In the genomic region with DNA sequence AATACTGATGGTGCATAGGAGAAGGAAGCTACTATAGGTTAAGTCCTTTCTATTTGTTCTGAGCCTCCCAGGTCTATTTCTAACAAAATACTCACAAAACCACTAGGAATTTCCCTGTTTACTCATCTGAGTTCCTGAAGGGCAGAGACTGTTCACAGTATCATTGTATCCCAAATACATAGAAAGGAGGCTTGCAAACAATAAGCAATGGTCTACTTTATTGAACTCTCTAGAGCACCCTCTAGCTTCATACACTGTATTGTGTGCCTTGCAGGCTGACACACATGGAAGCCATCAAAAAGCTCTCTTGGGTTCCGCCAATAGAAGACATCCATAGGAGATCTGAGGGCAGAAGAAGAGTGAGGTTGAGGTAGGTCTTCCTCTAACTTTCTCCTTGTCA, we compare ENCODE assay signal across 21 cellular contexts.
A peak's percentile ranks its signal among the peaks of the same experiment; 100 is the strongest.
DNase-seq lines count a peak whose midpoint lies in the region; ATAC-seq, FAIRE-seq and TF ChIP-seq lines count a peak whose summit lies in the region.
"Had no signal": no experiment of that assay in that cellular context is flagged by ENCODE, and none has a peak within 500 bp of the region (broad histone marks: within the 10 kb centered on the region; RNA-seq: fewer than 3 reads in every experiment).

No MANE protein-coding gene starts in this region.

- TF ChIP-seq CTCF in 22Rv1 (IDR thresholded peaks at IDR 0.05), result peak; percentile 10; the same call in 1 of the 2 replicates
- TF ChIP-seq CTCF in GM06990 (IDR thresholded peaks at IDR 0.05; ENCODE audit: insufficient read depth, low read length, poor library complexity, severe bottlenecking), result peak; percentile 4
- TF ChIP-seq CTCF in bronchial epithelial cell (IDR thresholded peaks at IDR 0.05; ENCODE audit: insufficient read depth, low read length, severe bottlenecking), result no peak
- TF ChIP-seq CTCF in MM.1S (IDR thresholded peaks at IDR 0.05; ENCODE audit: low read length), result no peak

- H2AFZ ChIP-seq in MM.1S (ENCODE audit: low read length), result no peak overlapping the region

- H3K27me3 ChIP-seq in GM06990 (replicated peaks; ENCODE audit: control insufficient read depth, insufficient read depth, low read length), result no peaks in the 10 kb centered on the region
- H3K27me3 ChIP-seq in bronchial epithelial cell (ENCODE audit: control insufficient read depth, insufficient read depth, low read length), result no peaks in the 10 kb centered on the region
- H3K27me3 ChIP-seq in MM.1S (replicated peaks; ENCODE audit: insufficient read depth, low read length), result no peaks in the 10 kb centered on the region

- no peaks in the 10 kb centered on the region for H3K36me3 ChIP-seq in GM06990 (ENCODE audit: control insufficient read depth, insufficient read depth, low read length)
- no peaks in the 10 kb centered on the region for H3K36me3 ChIP-seq in bronchial epithelial cell (ENCODE audit: control insufficient read depth, insufficient read depth, low read length)
- no peaks in the 10 kb centered on the region for H3K36me3 ChIP-seq in MM.1S (replicated peaks; ENCODE audit: insufficient read depth, low read length)

- no peaks in the 10 kb centered on the region for H3K9me3 ChIP-seq in MM.1S (replicated peaks; ENCODE audit: insufficient read depth, low read length)

- no peaks in the 10 kb centered on the region for H4K20me1 ChIP-seq in MM.1S (ENCODE audit: insufficient read depth, low read length)

- no peaks in the 10 kb centered on the region for H3K4me1 ChIP-seq in MM.1S (ENCODE audit: low read length)

- no peak overlapping the region for H3K9ac ChIP-seq in MM.1S (ENCODE audit: low read length)

- no peak overlapping the region for H3K4me2 ChIP-seq in MM.1S (ENCODE audit: low read depth, low read length)

- DNase-seq in GM06990 (ENCODE audit: extremely low read depth, insufficient read length) (no peak), HuH-7 (ENCODE audit: low spot score) (peak; percentile 5), bronchial epithelial cell (ENCODE audit: low read depth) (peak; percentile 0), MM.1S (no peak), NCI-H187 treated with DMSO at 0.1 percent for 48 hours (lab: John Stamatoyannopoulos, UW) (no peak)
- DNase-seq: ACHN; C1 segment of cervical spinal cord; CD8-positive, alpha-beta memory T cell; DND-41; GOT3; IMR-90; NCI-H1092; NCI-H146; NCI-H2081 treated with DMSO at 0.1 percent for 48 hours; NCI-H2227 treated with DMSO at 0.1 percent for 48 hours; NCI-H524 treated with DMSO at 0.1 percent for 48 hours; SHP77 had no signal

- H3K27ac ChIP-seq in 22Rv1 (no peak overlapping the region), MM.1S (ENCODE audit: low read length) (no peak overlapping the region)
- H3K27ac ChIP-seq: SK-N-MC had no signal

- ATAC-seq in GM21528 (IDR thresholded peaks at IDR 0.05; ENCODE audit: low FRiP score, unreplicated experiment), result no peak

- H3K79me2 ChIP-seq in MM.1S (ENCODE audit: low read length), result no peaks in the 10 kb centered on the region

- FAIRE-seq in bronchial epithelial cell (lab: Jason Lieb, UNC), result no peak
- FAIRE-seq: G401.6 had no signal

- no peaks in the 10 kb centered on the region for H3K9me2 ChIP-seq in MM.1S (replicated peaks; ENCODE audit: insufficient read depth, low read length)

- H3K4me3 ChIP-seq in GM06990 (replicated peaks; ENCODE audit: low read depth, low read length) (no peak overlapping the region), bronchial epithelial cell (ENCODE audit: low read depth, low read length) (no peak overlapping the region), MM.1S (ENCODE audit: low read length) (no peak overlapping the region)
- H3K4me3 ChIP-seq: SK-N-MC had no signal

- H3F3A ChIP-seq in MM.1S (ENCODE audit: insufficient read depth, low read length), result no peaks in the 10 kb centered on the region

Comparison
In these comparisons a context has a peak if more than half of its experiments do, and no peak if none do; other contexts are left out.
1. CTCF ChIP-seq: peak in 22Rv1 (single experiment) and GM06990 (single experiment); none in bronchial epithelial cell (single experiment) and MM.1S (single experiment).
2. DNase-seq: peak in HuH-7 (single experiment) and bronchial epithelial cell (single experiment); none in GM06990 (single experiment), MM.1S (single experiment) and NCI-H187 treated with DMSO at 0.1 percent for 48 hours (single experiment).